ENCODE assay signal across 30 cellular contexts in genomic region chr7:41762641-41763040, GRCh38. TPM values are rescaled to one million over a fixed set of nuclear protein-coding genes. Genes with fewer than 3 reads are reported as not detected.
"Had no signal": no experiment of that assay in that cellular context is flagged by ENCODE, and none has a peak within 500 bp of the region (broad histone marks: within the 10 kb centered on the region; RNA-seq: fewer than 3 reads in every experiment).

No MANE protein-coding gene starts in this region.

- H3K27ac Mint-ChIP-seq: naive B cell; naive thymus-derived CD8-positive, alpha-beta T cell; natural killer cell treated with Interleukin-12 subunit alpha and Interleukin-12 subunit beta and Interleukin-15 and Interleukin-18, amount 100 ng/mL, for 72 hours; nephron progenitor cell; progenitor cell of endocrine pancreas; stimulated activated effector memory CD8-positive, alpha-beta T cell treated with anti-CD3 and anti-CD28 coated beads, Interleukin-12 subunit alpha, Interleukin-12 subunit beta, amount 100 ng/mL, for 72 hours; stimulated activated naive B cell treated with anti-CD40 and anti-IgM and Interleukin-4, amounts not matched to agents 10 μg/mL and 1 μg/mL and 100 μg/mL, for 72 hours; stimulated activated naive CD8-positive, alpha-beta T cell treated with anti-CD3 and anti-CD28 coated beads, Interleukin-15, Interleukin-2, amounts not matched to agents 100 ng/mL and 50 ng/mL, for 24 hours had no signal

- H3K36me3 Mint-ChIP-seq: naive thymus-derived CD8-positive, alpha-beta T cell; natural killer cell treated with Interleukin-12 subunit alpha and Interleukin-12 subunit beta and Interleukin-15 and Interleukin-18, amount 100 ng/mL, for 72 hours; stimulated activated effector memory CD8-positive, alpha-beta T cell treated with anti-CD3 and anti-CD28 coated beads, Interleukin-12 subunit alpha, Interleukin-12 subunit beta, amount 100 ng/mL, for 72 hours had no signal

- H3K27me3 ChIP-seq: ovary, right lobe of liver, sigmoid colon, stomach, suprapubic skin, testis, tibial artery, transverse colon, upper lobe of right lung, vagina had no signal

- H3K4me3 ChIP-seq: ovary, psoas muscle, right lobe of liver, sigmoid colon, stomach, suprapubic skin, testis, tibial artery, transverse colon, upper lobe of right lung, vagina had no signal

- H3K9me3 ChIP-seq: ovary, psoas muscle, right lobe of liver, sigmoid colon, stomach, suprapubic skin, testis, tibial artery, transverse colon, upper lobe of right lung, vagina had no signal

- H3K27ac ChIP-seq: ovary, parathyroid adenoma, psoas muscle, right lobe of liver, sigmoid colon, stomach, suprapubic skin, testis, tibial artery, transverse colon, upper lobe of right lung, vagina had no signal

- H3K27me3 Mint-ChIP-seq: naive thymus-derived CD8-positive, alpha-beta T cell; natural killer cell treated with Interleukin-12 subunit alpha and Interleukin-12 subunit beta and Interleukin-15 and Interleukin-18, amount 100 ng/mL, for 72 hours; progenitor cell of endocrine pancreas; stimulated activated naive B cell treated with anti-CD40 and anti-IgM and Interleukin-4, amounts not matched to agents 10 μg/mL and 1 μg/mL and 100 μg/mL, for 72 hours had no signal

- ATAC-seq: naive thymus-derived CD8-positive, alpha-beta T cell; natural killer cell treated with Interleukin-12 subunit alpha and Interleukin-12 subunit beta and Interleukin-15 and Interleukin-18, amount 100 ng/mL, for 72 hours; psoas muscle; right cardiac atrium; right lobe of liver; stimulated activated effector memory CD8-positive, alpha-beta T cell treated with anti-CD3 and anti-CD28 coated beads, Interleukin-12 subunit alpha, Interleukin-12 subunit beta, amount 100 ng/mL, for 72 hours; stimulated activated naive B cell treated with anti-CD40 and anti-IgM and Interleukin-4, amounts not matched to agents 10 μg/mL and 1 μg/mL and 100 μg/mL, for 72 hours; upper lobe of right lung had no signal

- H2AFZ ChIP-seq: parathyroid adenoma had no signal

- H3K4me1 ChIP-seq: parathyroid adenoma, psoas muscle, right lobe of liver, sigmoid colon, stomach, suprapubic skin, testis, tibial artery, transverse colon, upper lobe of right lung, vagina had no signal

- H3K4me1 Mint-ChIP-seq: naive B cell; naive thymus-derived CD8-positive, alpha-beta T cell; nephron progenitor cell; neural crest cell; stimulated activated effector memory CD8-positive, alpha-beta T cell treated with anti-CD3 and anti-CD28 coated beads, Interleukin-12 subunit alpha, Interleukin-12 subunit beta, amount 100 ng/mL, for 72 hours; stimulated activated naive B cell treated with anti-CD40 and anti-IgM and Interleukin-4, amounts not matched to agents 10 μg/mL and 1 μg/mL and 100 μg/mL, for 72 hours had no signal

- H3K9ac ChIP-seq: parathyroid adenoma had no signal

- H3K4me3 Mint-ChIP-seq: naive B cell; naive thymus-derived CD8-positive, alpha-beta T cell; natural killer cell treated with Interleukin-12 subunit alpha and Interleukin-12 subunit beta and Interleukin-15 and Interleukin-18, amount 100 ng/mL, for 72 hours; nephron progenitor cell; neural crest cell; stimulated activated effector memory CD8-positive, alpha-beta T cell treated with anti-CD3 and anti-CD28 coated beads, Interleukin-12 subunit alpha, Interleukin-12 subunit beta, amount 100 ng/mL, for 72 hours; stimulated activated naive B cell treated with anti-CD40 and anti-IgM and Interleukin-4, amounts not matched to agents 10 μg/mL and 1 μg/mL and 100 μg/mL, for 72 hours; stimulated activated naive CD8-positive, alpha-beta T cell treated with anti-CD3 and anti-CD28 coated beads, Interleukin-15, Interleukin-2, amounts not matched to agents 100 ng/mL and 50 ng/mL, for 24 hours had no signal

- H3K79me2 ChIP-seq: parathyroid adenoma had no signal

- DNase-seq: naive B cell; naive thymus-derived CD8-positive, alpha-beta T cell; nephron progenitor cell; occipital lobe; ovary; posterior cingulate gyrus; psoas muscle; right cardiac atrium; right lobe of liver; sigmoid colon; small intestine; stimulated activated CD4-positive, alpha-beta T cell treated with anti-CD3 and anti-CD28 coated beads, Interleukin-15, amount 100 ng/mL, for 24 hours; stimulated activated CD4-positive, alpha-beta T cell treated with anti-CD3 and anti-CD28 coated beads, Interleukin-2, amount 100 ng/mL, for 24 hours; stimulated activated CD4-positive, alpha-beta T cell treated with anti-CD3 and anti-CD28 coated beads, Interleukin-2, amount 100 ng/mL, for 48 hours; stimulated activated CD4-positive, alpha-beta T cell treated with anti-CD3 and anti-CD28 coated beads, Interleukin-4, amount 100 ng/mL, for 24 hours; stimulated activated naive B cell treated with anti-CD40 and anti-IgM and Interleukin-4, amounts not matched to agents 10 μg/mL and 1 μg/mL and 100 μg/mL, for 72 hours; stimulated activated naive CD4-positive, alpha-beta T cell treated with Interleukin-2 at 50 U/mL for 16 hours; stomach; testis; tibial artery; transverse colon; upper lobe of right lung had no signal

- H3K36me3 ChIP-seq: ovary, right lobe of liver, sigmoid colon, stomach, suprapubic skin, tibial artery, transverse colon, upper lobe of right lung, vagina had no signal

RNA-seq across cellular contexts. Expression of gene INHBA, which starts 59.8 kb away (rescaled TPM):
- total RNA-seq: naive thymus-derived CD8-positive, alpha-beta T cell had no signal
- polyA plus RNA-seq: naive thymus-derived CD8-positive, alpha-beta T cell had no signal
